13 cellular contexts compared by ENCODE assay signal in genomic region chr4:132614682-132615081, GRCh38.
DNase-seq lines count a peak whose midpoint lies in the region; FAIRE-seq and TF ChIP-seq lines count a peak whose summit lies in the region.
"Had no signal": no experiment of that assay in that cellular context is flagged by ENCODE, and none has a peak within 500 bp of the region (broad histone marks: within the 10 kb centered on the region; RNA-seq: fewer than 3 reads in every experiment).

No MANE protein-coding gene starts in this region.

- TF ChIP-seq CTCF in CD14-positive monocyte (IDR thresholded peaks at IDR 0.05) = peak; percentile 19
- peak; percentile 75 for TF ChIP-seq CTCF in KMS-11 (conservative IDR thresholded peaks at IDR 0.05; ENCODE audit: low read depth, low read length)
- peak; percentile 40 for TF ChIP-seq CTCF in astrocyte (IDR thresholded peaks at IDR 0.05; ENCODE audit: insufficient read depth, low read depth, low read length)
- TF ChIP-seq CTCF in kidney (IDR thresholded peaks at IDR 0.05; ENCODE audit: borderline replicate concordance, extremely low read depth, insufficient read depth) = no peak

- H3K9me3 Mint-ChIP-seq in CD14-positive monocyte (peaks cover 0 to 6% (median 0%) of the 10 kb centered on the region in 7 donors), astrocyte (ENCODE audit: unreplicated experiment) (peaks cover 14% of the 10 kb centered on the region)
- peaks cover 11% of the 10 kb centered on the region for H3K9me3 Mint-ChIP-seq in T-helper 2 cell treated with Interferon-gamma antibody and Interleukin-4, amounts not matched to agents 5 μg/mL and 100 μg/mL, for 36 hours

- H2AFZ ChIP-seq in KMS-11 (ENCODE audit: low read depth) (no peak overlapping the region), astrocyte (ENCODE audit: low read depth, low read length) (no peak overlapping the region)

- no peaks in the 10 kb centered on the region for H3K36me3 ChIP-seq in KMS-11 (ENCODE audit: insufficient read depth)
- H3K36me3 ChIP-seq in astrocyte (ENCODE audit: insufficient read depth, low read length) = no peaks in the 10 kb centered on the region
- H3K36me3 ChIP-seq in kidney (ENCODE audit: control insufficient read depth in 1 of 2, insufficient read depth in 2 of 2, low read length in 2 of 2) = no peaks in the 10 kb centered on the region
- H3K36me3 ChIP-seq: colonic mucosa, heart right ventricle, tibial nerve had no signal

- no peaks in the 10 kb centered on the region for H3K4me1 Mint-ChIP-seq in CD14-positive monocyte
- H3K4me1 Mint-ChIP-seq in astrocyte (ENCODE audit: low read depth, unreplicated experiment) = no peaks in the 10 kb centered on the region
- H3K4me1 Mint-ChIP-seq in T-helper 2 cell treated with Interferon-gamma antibody and Interleukin-4, amounts not matched to agents 5 μg/mL and 100 μg/mL, for 36 hours (ENCODE audit: low read depth) = no peaks in the 10 kb centered on the region
- H3K4me1 Mint-ChIP-seq: activated B cell treated with CpG ODN at 0.5 μM for 24 hours had no signal

- no peak overlapping the region for H3K27ac Mint-ChIP-seq in CD14-positive monocyte
- H3K27ac Mint-ChIP-seq in astrocyte (ENCODE audit: unreplicated experiment) = no peak overlapping the region
- H3K27ac Mint-ChIP-seq in T-helper 2 cell treated with Interferon-gamma antibody and Interleukin-4, amounts not matched to agents 5 μg/mL and 100 μg/mL, for 36 hours = no peak overlapping the region
- H3K27ac Mint-ChIP-seq: activated B cell treated with CpG ODN at 0.5 μM for 24 hours had no signal

- H3K9me3 ChIP-seq in astrocyte (ENCODE audit: insufficient read depth, low read depth, low read length) (no peaks in the 10 kb centered on the region), kidney (ENCODE audit: control insufficient read depth in 1 of 2, low read length in 2 of 2) (no peaks in the 10 kb centered on the region)
- H3K9me3 ChIP-seq: colonic mucosa, tibial nerve had no signal

- no peaks in the 10 kb centered on the region for H4K20me1 ChIP-seq in KMS-11 (ENCODE audit: insufficient read depth)
- H4K20me1 ChIP-seq in astrocyte (ENCODE audit: insufficient read depth, low read length) = no peaks in the 10 kb centered on the region

- no peak for FAIRE-seq in astrocyte (lab: Jason Lieb, UNC)
- FAIRE-seq in kidney (lab: Jason Lieb, UNC) = peak; percentile 29

- H3K79me2 ChIP-seq in KMS-11 (ENCODE audit: insufficient read depth, low read depth) (no peaks in the 10 kb centered on the region), astrocyte (ENCODE audit: insufficient read depth, low read length) (no peaks in the 10 kb centered on the region)

- DNase-seq in CD14-positive monocyte (ENCODE audit: low spot score) = no peak
- peak; percentile 15 for DNase-seq in astrocyte (ENCODE audit: low read depth)
- no peak for DNase-seq in kidney
- DNase-seq in T-helper 1 cell = no peak
- no peak for DNase-seq in T-helper 2 cell treated with Interferon-gamma antibody and Interleukin-4, amounts not matched to agents 5 μg/mL and 100 μg/mL, for 36 hours (ENCODE audit: low spot score)
- no peak for DNase-seq in effector CD4-positive, alpha-beta T cell
- DNase-seq: activated B cell treated with CpG ODN at 0.5 μM for 24 hours; activated T-cell treated with anti-CD3 and anti-CD28 coated beads, Interleukin-2, amount 50 U/mL, for 48 hours; colonic mucosa; heart right ventricle; NCI-H146 had no signal

- H3K4me3 Mint-ChIP-seq in CD14-positive monocyte (no peak overlapping the region), astrocyte (ENCODE audit: unreplicated experiment) (no peak overlapping the region)
- H3K4me3 Mint-ChIP-seq in T-helper 2 cell treated with Interferon-gamma antibody and Interleukin-4, amounts not matched to agents 5 μg/mL and 100 μg/mL, for 36 hours = no peak overlapping the region
- H3K4me3 Mint-ChIP-seq: activated B cell treated with CpG ODN at 0.5 μM for 24 hours had no signal

- intact Hi-C loops in CD14-positive monocyte (cut with micrococcal nuclease) (no loop called here), kidney (cut with DNase I) (no loop called here)

- H3K27me3 ChIP-seq in KMS-11 (ENCODE audit: insufficient read depth, low read depth) = no peaks in the 10 kb centered on the region
- no peaks in the 10 kb centered on the region for H3K27me3 ChIP-seq in astrocyte (ENCODE audit: insufficient read depth, low read length)
- H3K27me3 ChIP-seq: colonic mucosa, heart right ventricle, tibial nerve had no signal

- H3K4me3 ChIP-seq in KMS-11 (IDR thresholded peaks at IDR 0.05; ENCODE audit: insufficient read depth, low read depth, low read length) (no peak overlapping the region), astrocyte (ENCODE audit: insufficient read depth, low read depth, low read length) (no peak overlapping the region), kidney (ENCODE audit: low read length in 2 of 2) (no peak overlapping the region)
- H3K4me3 ChIP-seq: colonic mucosa, heart right ventricle, tibial nerve had no signal

- H3K27ac ChIP-seq in KMS-11 = no peak overlapping the region
- no peak overlapping the region for H3K27ac ChIP-seq in astrocyte (ENCODE audit: low read depth, low read length)
- no peak overlapping the region for H3K27ac ChIP-seq in kidney (ENCODE audit: low read depth in 2 of 2, low read length in 2 of 2)
- H3K27ac ChIP-seq: colonic mucosa, heart right ventricle, tibial nerve had no signal

- H3K4me1 ChIP-seq in KMS-11 (ENCODE audit: low read depth, poor library complexity, severe bottlenecking) = no peaks in the 10 kb centered on the region
- H3K4me1 ChIP-seq in astrocyte (ENCODE audit: insufficient read depth, low read length) = no peaks in the 10 kb centered on the region
- no peaks in the 10 kb centered on the region for H3K4me1 ChIP-seq in kidney (ENCODE audit: control insufficient read depth in 1 of 2, insufficient read depth in 1 of 2, low read depth in 1 of 2, low read length in 2 of 2)
- H3K4me1 ChIP-seq: colonic mucosa, heart right ventricle, tibial nerve had no signal

- no peak overlapping the region for H3K4me2 ChIP-seq in KMS-11
- no peak overlapping the region for H3K4me2 ChIP-seq in astrocyte (ENCODE audit: low read length)

- H3K9ac ChIP-seq in KMS-11 (no peak overlapping the region), astrocyte (ENCODE audit: low read length) (no peak overlapping the region), kidney (ENCODE audit: low read length in 2 of 2) (no peak overlapping the region)

- no peaks in the 10 kb centered on the region for H3K36me3 Mint-ChIP-seq in CD14-positive monocyte
- H3K36me3 Mint-ChIP-seq in astrocyte (ENCODE audit: low read depth, unreplicated experiment) = no peaks in the 10 kb centered on the region
- H3K36me3 Mint-ChIP-seq in T-helper 2 cell treated with Interferon-gamma antibody and Interleukin-4, amounts not matched to agents 5 μg/mL and 100 μg/mL, for 36 hours (ENCODE audit: low read depth) = no peaks in the 10 kb centered on the region

- H3K27me3 Mint-ChIP-seq in CD14-positive monocyte (ENCODE audit: low read depth in 3 of 3) (no peaks in the 10 kb centered on the region), astrocyte (ENCODE audit: low read depth, unreplicated experiment) (no peaks in the 10 kb centered on the region)
- H3K27me3 Mint-ChIP-seq in T-helper 2 cell treated with Interferon-gamma antibody and Interleukin-4, amounts not matched to agents 5 μg/mL and 100 μg/mL, for 36 hours (ENCODE audit: low read depth) = no peaks in the 10 kb centered on the region
- H3K27me3 Mint-ChIP-seq: activated B cell treated with CpG ODN at 0.5 μM for 24 hours had no signal
